ENCODE assay signal across 22 cellular contexts in genomic region chr15:63037996-63038720, GRCh38. TPM values are rescaled to one million over a fixed set of nuclear protein-coding genes. Genes with fewer than 3 reads are reported as not detected.
DNase-seq lines count a peak whose midpoint lies in the region; ATAC-seq and TF ChIP-seq lines count a peak whose summit lies in the region.
"Had no signal": no experiment of that assay in that cellular context is flagged by ENCODE, and none has a peak within 500 bp of the region (broad histone marks: within the 10 kb centered on the region; RNA-seq: fewer than 3 reads in every experiment).

No MANE protein-coding gene starts in this region.

- DNase-seq in HPDE6-E6E7 (ENCODE audit: extremely low spot score) (peak; percentile 71), NCI-H69 (lab: John Stamatoyannopoulos, UW) (peak; percentile 77), colonic mucosa (no peak), osteocyte (ENCODE audit: extremely low spot score, unreplicated experiment) (no peak), WTC11 (ENCODE audit: low spot score) (no peak)
- DNase-seq: activated CD4-positive, alpha-beta T cell treated with anti-CD3 and anti-CD28 coated beads, Interleukin-2, amount 50 U/mL, for 48 hours; activated naive CD4-positive, alpha-beta T cell; activated T-cell treated with anti-CD3 and anti-CD28 coated beads for 4 hours; anterior cingulate cortex; cerebellar nuclear complex; COR-L47; effector memory CD8-positive, alpha-beta T cell; lower lobe of right lung; posterior cingulate gyrus; stimulated activated CD4-positive, alpha-beta T cell treated with anti-CD3 and anti-CD28 coated beads, Interleukin-2, amount 100 ng/mL, for 48 hours had no signal

- intact Hi-C loops in colonic mucosa (cut with DNase I) = loop anchor here (10.0 kb wide), 2 partner anchors 143 to 253 kb away; no protein-coding TSS in a partner anchor

- no peak overlapping the region for H3K4me3 ChIP-seq in colonic mucosa
- H3K4me3 ChIP-seq: lower lobe of right lung, skin epidermis, tibial nerve had no signal

- H3K4me1 Mint-ChIP-seq in osteocyte (ENCODE audit: unreplicated experiment) = peaks cover 50% of the 10 kb centered on the region
- peaks cover 37% of the 10 kb centered on the region for H3K4me1 Mint-ChIP-seq in WTC11

- H3K27me3 ChIP-seq in colonic mucosa = no peaks in the 10 kb centered on the region

- H3K36me3 ChIP-seq in colonic mucosa = no peaks in the 10 kb centered on the region
- H3K36me3 ChIP-seq: lower lobe of right lung, tibial nerve had no signal

- ATAC-seq in HG03095 (IDR thresholded peaks at IDR 0.05; ENCODE audit: unreplicated experiment) (no peak), HG02642 (IDR thresholded peaks at IDR 0.05; ENCODE audit: poor library complexity, unreplicated experiment) (no peak), WTC11 (no peak)
- ATAC-seq: effector memory CD8-positive, alpha-beta T cell; lower lobe of right lung had no signal

- H3K27ac Mint-ChIP-seq in osteocyte (ENCODE audit: unreplicated experiment) (peak overlapping the region; percentile 87), WTC11 (no peak overlapping the region)
- H3K27ac Mint-ChIP-seq: effector memory CD8-positive, alpha-beta T cell; stimulated activated naive CD8-positive, alpha-beta T cell treated with anti-CD3 and anti-CD28 coated beads, Interleukin-15, Interleukin-2, amounts not matched to agents 100 ng/mL and 50 ng/mL, for 24 hours; T-helper 1 cell treated with Interleukin-12 subunit alpha and Interleukin-12 subunit beta and Interleukin-4 antibody, amounts not matched to agents 30 μg/mL and 1 μg/mL, for 36 hours had no signal

- H3K9me3 ChIP-seq in colonic mucosa = no peaks in the 10 kb centered on the region
- H3K9me3 ChIP-seq: lower lobe of right lung, tibial nerve had no signal

- no peak overlapping the region for H3K9ac ChIP-seq in colonic mucosa (ENCODE audit: low read depth in 2 of 2, low read length in 2 of 2)

- peak overlapping the region; percentile 42 for H3K27ac ChIP-seq in colonic mucosa
- H3K27ac ChIP-seq: lower lobe of right lung, tibial nerve, VCaP had no signal

- H3K27me3 Mint-ChIP-seq in osteocyte (ENCODE audit: unreplicated experiment) = no peaks in the 10 kb centered on the region
- H3K27me3 Mint-ChIP-seq in WTC11 (ENCODE audit: low read depth) = peaks cover 7% of the 10 kb centered on the region

- POLR2A ChIA-PET in WTC11 (lab: Charles Lee) = interaction anchor here (0.6 kb wide), 1 partner anchor 385 kb away, joined by 3 read pairs; no protein-coding TSS in a partner anchor

- peaks cover 7% of the 10 kb centered on the region for H3K4me1 ChIP-seq in colonic mucosa

- CTCF ChIA-PET in WTC11 (lab: Charles Lee) = interaction anchor here (0.8 to 4.3 kb wide), 2 partner anchors 10 to 256 kb away, joined by 3 to 27 read pairs; no protein-coding TSS in a partner anchor

- H3K36me3 Mint-ChIP-seq in osteocyte (ENCODE audit: unreplicated experiment) = peaks cover 2% of the 10 kb centered on the region
- peaks cover 2% of the 10 kb centered on the region; the same call in 1 of the 2 replicates for H3K36me3 Mint-ChIP-seq in WTC11

- H3K9me3 Mint-ChIP-seq in osteocyte (ENCODE audit: unreplicated experiment) (peaks cover 4% of the 10 kb centered on the region), WTC11 (peaks cover 7% of the 10 kb centered on the region)
- H3K9me3 Mint-ChIP-seq: effector memory CD8-positive, alpha-beta T cell; stimulated activated naive CD8-positive, alpha-beta T cell treated with anti-CD3 and anti-CD28 coated beads, Interleukin-15, Interleukin-2, amounts not matched to agents 100 ng/mL and 50 ng/mL, for 24 hours; T-helper 1 cell treated with Interleukin-12 subunit alpha and Interleukin-12 subunit beta and Interleukin-4 antibody, amounts not matched to agents 30 μg/mL and 1 μg/mL, for 36 hours had no signal

- no peak overlapping the region for H3K4me3 Mint-ChIP-seq in osteocyte (ENCODE audit: unreplicated experiment)
- H3K4me3 Mint-ChIP-seq in WTC11 = no peak overlapping the region
- H3K4me3 Mint-ChIP-seq: effector memory CD8-positive, alpha-beta T cell; stimulated activated naive CD8-positive, alpha-beta T cell treated with anti-CD3 and anti-CD28 coated beads, Interleukin-15, Interleukin-2, amounts not matched to agents 100 ng/mL and 50 ng/mL, for 24 hours; T-helper 1 cell treated with Interleukin-12 subunit alpha and Interleukin-12 subunit beta and Interleukin-4 antibody, amounts not matched to agents 30 μg/mL and 1 μg/mL, for 36 hours had no signal

- TF ChIP-seq CTCF in colonic mucosa (IDR thresholded peaks at IDR 0.05) = no peak
- no peak for TF ChIP-seq CTCF in osteocyte (IDR thresholded peaks at IDR 0.05)
- no peak for TF ChIP-seq CTCF in WTC11 (IDR thresholded peaks at IDR 0.05)

TF ChIP-seq in WTC11, 78 proteins besides CTCF, POLR2A, EP300 and RAD21:
- TF ChIP-seq MXD4 (CRISPR knock-in tag; IDR thresholded peaks at IDR 0.05; ENCODE audit: borderline replicate concordance) = no peak
- no peak for TF ChIP-seq NR1H2 (CRISPR knock-in tag; IDR thresholded peaks at IDR 0.05)
- TF ChIP-seq ATF3 (CRISPR knock-in tag; conservative IDR thresholded peaks at IDR 0.05) = no peak
- TF ChIP-seq SP1 (CRISPR knock-in tag; conservative IDR thresholded peaks at IDR 0.05) = no peak
- TF ChIP-seq HMGA2 (CRISPR knock-in tag; IDR thresholded peaks at IDR 0.05) = no peak
- TF ChIP-seq ZNF121 (CRISPR knock-in tag; IDR thresholded peaks at IDR 0.05) = no peak
- no peak for TF ChIP-seq ZNF425 (CRISPR knock-in tag; conservative IDR thresholded peaks at IDR 0.05)
- no peak for TF ChIP-seq ZNF512 (CRISPR knock-in tag; IDR thresholded peaks at IDR 0.05; ENCODE audit: borderline replicate concordance)
- TF ChIP-seq RORB (CRISPR knock-in tag; IDR thresholded peaks at IDR 0.05) = no peak
- no peak for TF ChIP-seq OVOL2 (CRISPR knock-in tag; IDR thresholded peaks at IDR 0.05; ENCODE audit: borderline replicate concordance)
TF ChIP-seq in WTC11: peak in this region for 0.

RNA-seq across cellular contexts. Expression of gene TPM1, which starts 4.4 kb away (rescaled TPM):
- total RNA-seq in colonic mucosa = 100 to 1,000 TPM; 423 to 769 TPM
- total RNA-seq in osteocyte = 1,635 and 1,747 TPM in 2 replicates
- 370 to 421 TPM (median 382 TPM) in 3 replicates for total RNA-seq in WTC11 (2021)

Comparison
In these comparisons a context has a peak if more than half of its experiments do, and no peak if none do; other contexts are left out.
1. DNase-seq: peak in HPDE6-E6E7 (single experiment) and NCI-H69 (single experiment); none in colonic mucosa (single experiment), osteocyte (single experiment) and WTC11 (single experiment).